In the genomic region with DNA sequence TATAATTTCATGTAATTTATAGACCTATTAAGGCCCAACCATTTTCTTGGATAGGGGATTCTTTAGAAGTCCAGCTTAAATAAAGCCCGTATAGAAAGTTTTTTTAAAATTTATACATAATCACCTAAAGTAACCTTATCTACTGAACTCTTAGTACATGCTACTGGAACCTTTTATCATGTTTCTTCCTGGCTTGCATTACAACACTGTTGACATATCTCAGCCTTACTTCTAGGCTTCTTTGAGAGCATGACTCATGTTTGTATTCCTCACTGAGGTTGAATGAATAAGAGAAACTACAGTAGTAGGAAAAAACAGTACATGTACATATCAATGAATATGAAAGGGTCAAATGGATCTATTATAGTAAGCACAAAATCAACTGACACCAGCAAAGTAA, we compare ENCODE assay signal across 13 cellular contexts. TPM values are rescaled to one million over a fixed set of nuclear protein-coding genes. Genes with fewer than 3 reads are reported as not detected.
DNase-seq lines count a peak whose midpoint lies in the region; ATAC-seq, FAIRE-seq and TF ChIP-seq lines count a peak whose summit lies in the region.
"Had no signal": no experiment of that assay in that cellular context is flagged by ENCODE, and none has a peak within 500 bp of the region (broad histone marks: within the 10 kb centered on the region; RNA-seq: fewer than 3 reads in every experiment).

No MANE protein-coding gene starts in this region.

- dilution Hi-C loops in endothelial cell of umbilical vein (cut with MboI; ENCODE audit: extremely low pct_ligation_motif_present, low sequenced_read_pairs) = no loop called here

- H4K91ac ChIP-seq in mesenchymal stem cell (ENCODE audit: low read length) = no peak overlapping the region

- no peak overlapping the region for H2BK5ac ChIP-seq in mesenchymal stem cell (ENCODE audit: low read depth, low read length, poor library complexity, severe bottlenecking)

- no peak overlapping the region for H2BK120ac ChIP-seq in mesenchymal stem cell (ENCODE audit: low read depth, low read length)

- H3K27ac ChIP-seq in endothelial cell of umbilical vein (ENCODE audit: insufficient read depth, low read depth, low read length) (peak overlapping the region; percentile 11), mesenchymal stem cell (ENCODE audit: low read length, poor library complexity, severe bottlenecking) (no peak overlapping the region)
- H3K27ac ChIP-seq: ascending aorta, neural progenitor cell had no signal

- no peak overlapping the region for H3K23ac ChIP-seq in mesenchymal stem cell (ENCODE audit: low read length in 2 of 2)

- TF ChIP-seq CTCF in endothelial cell of umbilical vein (IDR thresholded peaks at IDR 0.05; ENCODE audit: extremely low read depth in 1 of 2, insufficient read depth in 1 of 2, low read depth in 1 of 2, low read length in 2 of 2) (no peak), GM20000 (IDR thresholded peaks at IDR 0.05; ENCODE audit: extremely low read depth, missing control alignments) (no peak)

- H3K14ac ChIP-seq in mesenchymal stem cell (ENCODE audit: low read length in 2 of 2) = no peak overlapping the region

- no peak overlapping the region for H2BK12ac ChIP-seq in mesenchymal stem cell (ENCODE audit: low read length in 2 of 2)

- H3K79me2 ChIP-seq in endothelial cell of umbilical vein (ENCODE audit: control insufficient read depth, insufficient read depth, low read length) = no peaks in the 10 kb centered on the region

- no peak for ATAC-seq in GM18511 (IDR thresholded peaks at IDR 0.05; ENCODE audit: unreplicated experiment)
- ATAC-seq: Right ventricle myocardium inferior had no signal

- H3K4me1 ChIP-seq in endothelial cell of umbilical vein (ENCODE audit: control insufficient read depth, extremely low read depth, insufficient read depth, low read length) = peaks cover 12% of the 10 kb centered on the region
- no peaks in the 10 kb centered on the region for H3K4me1 ChIP-seq in mesenchymal stem cell (ENCODE audit: control insufficient read depth, insufficient read depth, low read depth, low read length)
- H3K4me1 ChIP-seq: neural progenitor cell had no signal

- 40% methylated on average over 1 of the region's 1 CpG for WGBS in mesenchymal stem cell

- peak; percentile 24 for DNase-seq in Caki2 (ENCODE audit: low read depth)
- peak; percentile 48 for DNase-seq in NCI-H460 (ENCODE audit: extremely low read depth, low read depth)
- peak; percentile 62 for DNase-seq in endothelial cell of umbilical vein (ENCODE audit: low read depth, low spot score)
- peak; percentile 85 for DNase-seq in mesenchymal stem cell
- no peak for DNase-seq in posterior vena cava (ENCODE audit: low spot score)
- no peak for DNase-seq in GM20000 (ENCODE audit: low spot score)
- no peak for DNase-seq in activated CD4-positive, alpha-beta T cell treated with anti-CD3 and anti-CD28 coated beads, Interleukin-2, amount 50 U/mL, for 4 hours
- DNase-seq: activated T-cell treated with anti-CD3 and anti-CD28 coated beads for 4 hours, left cardiac atrium had no signal

- H3K4me3 ChIP-seq in endothelial cell of umbilical vein (replicated peaks in 1 of 3; ENCODE audit: insufficient read depth in 1 of 3, low read depth in 1 of 3, low read length in 3 of 3) (no peak overlapping the region), mesenchymal stem cell (ENCODE audit: insufficient read depth in 1 of 2, low read depth in 1 of 2, low read length in 2 of 2) (no peak overlapping the region)
- H3K4me3 ChIP-seq: ascending aorta, neural progenitor cell had no signal

- H3K36me3 ChIP-seq in endothelial cell of umbilical vein (ENCODE audit: control insufficient read depth in 2 of 2, extremely low read depth in 1 of 2, insufficient read depth in 2 of 2, low read length in 2 of 2) = peaks cover 4 to 6% of the 10 kb centered on the region in 2 experiments
- H3K36me3 ChIP-seq in mesenchymal stem cell (ENCODE audit: control insufficient read depth in 1 of 2, insufficient read depth in 2 of 2, low read depth in 1 of 2, low read length in 2 of 2) = peaks cover 0 to 47% of the 10 kb centered on the region in 2 experiments
- H3K36me3 ChIP-seq: ascending aorta, neural progenitor cell had no signal

- CTCF ChIA-PET in endothelial cell of umbilical vein (lab: Charles Lee) = no interaction called here

- no peak for TF ChIP-seq POLR2A in endothelial cell of umbilical vein (IDR thresholded peaks at IDR 0.05; ENCODE audit: low read depth, low read length)

- H3K9ac ChIP-seq in endothelial cell of umbilical vein (replicated peaks; ENCODE audit: extremely low read depth, insufficient read depth, low read length) = no peak overlapping the region
- H3K9ac ChIP-seq in mesenchymal stem cell (ENCODE audit: low read length) = no peak overlapping the region
- H3K9ac ChIP-seq: neural progenitor cell had no signal

- H3K79me1 ChIP-seq in mesenchymal stem cell (replicated peaks; ENCODE audit: low read length, poor library complexity, severe bottlenecking) = peaks cover 7% of the 10 kb centered on the region

- H2BK15ac ChIP-seq in mesenchymal stem cell (ENCODE audit: low read depth, poor library complexity, severe bottlenecking) = no peak overlapping the region

- BruUV-seq in endothelial cell of umbilical vein (replicated peaks; lab: Mats Ljungman, UMichigan) = no TSS peak

- H3K27me3 ChIP-seq in endothelial cell of umbilical vein (ENCODE audit: control insufficient read depth in 2 of 2, insufficient read depth in 2 of 2, low read length in 2 of 2) (no peaks in the 10 kb centered on the region), mesenchymal stem cell (ENCODE audit: control insufficient read depth in 1 of 2, insufficient read depth in 1 of 2, low read length in 2 of 2) (no peaks in the 10 kb centered on the region)
- H3K27me3 ChIP-seq: ascending aorta had no signal

- intact Hi-C loops in endothelial cell of umbilical vein (cut with micrococcal nuclease) (no loop called here), posterior vena cava (cut with DNase I) (no loop called here)

- H3K4ac ChIP-seq in mesenchymal stem cell (ENCODE audit: low read depth in 1 of 2, low read length in 2 of 2) = no peak overlapping the region

- no peak overlapping the region for H3K18ac ChIP-seq in mesenchymal stem cell (ENCODE audit: low read depth in 1 of 2, low read length in 2 of 2)

- H4K20me1 ChIP-seq in endothelial cell of umbilical vein (replicated peaks; ENCODE audit: control insufficient read depth, extremely low read depth, insufficient read depth, low read length) = no peaks in the 10 kb centered on the region

- H4K8ac ChIP-seq in mesenchymal stem cell (ENCODE audit: low read length) = no peak overlapping the region

- H3K9me1 ChIP-seq in endothelial cell of umbilical vein (replicated peaks; ENCODE audit: control insufficient read depth, extremely low read depth, insufficient read depth, low read length) = no peaks in the 10 kb centered on the region

- H3K9me3 ChIP-seq in endothelial cell of umbilical vein (replicated peaks; ENCODE audit: control insufficient read depth, insufficient read depth, low read length) = no peaks in the 10 kb centered on the region
- H3K9me3 ChIP-seq in mesenchymal stem cell (ENCODE audit: control insufficient read depth, low read length) = no peaks in the 10 kb centered on the region
- H3K9me3 ChIP-seq: ascending aorta had no signal

- peak; percentile 80 for FAIRE-seq in endothelial cell of umbilical vein (lab: Jason Lieb, UNC)

- in situ Hi-C loops in Caki2 (cut with HindIII; ENCODE audit: low pct_unique_long_range_greater_than_20kb, low sequenced_read_pairs) = no loop called here

- H2AK5ac ChIP-seq in mesenchymal stem cell (ENCODE audit: low read length, severe bottlenecking) = no peak overlapping the region

- POLR2A ChIA-PET in endothelial cell of umbilical vein (lab: Charles Lee) = no interaction called here

- H3K4me2 ChIP-seq in endothelial cell of umbilical vein (ENCODE audit: insufficient read depth, low read length) (peak overlapping the region; percentile 67), mesenchymal stem cell (ENCODE audit: low read length, poor library complexity, severe bottlenecking) (no peak overlapping the region)
- H3K4me2 ChIP-seq: neural progenitor cell had no signal

- no peak overlapping the region for H2AFZ ChIP-seq in endothelial cell of umbilical vein (ENCODE audit: low read depth, low read length)
- H2AFZ ChIP-seq in mesenchymal stem cell (ENCODE audit: low read depth, low read length) = no peak overlapping the region
- H2AFZ ChIP-seq: neural progenitor cell had no signal

TF ChIP-seq in endothelial cell of umbilical vein, 7 proteins besides CTCF, POLR2A, EP300 and RAD21:
- TF ChIP-seq GATA2 (IDR thresholded peaks at IDR 0.05; ENCODE audit: insufficient read depth, insufficient read length, low read depth, low read length) (no peak), FOS (IDR thresholded peaks at IDR 0.05; ENCODE audit: borderline replicate concordance, insufficient read depth, low read length) (peak; percentile 90), EZH2 (IDR thresholded peaks at IDR 0.05; ENCODE audit: borderline replicate concordance, low read depth, low read length, severe bottlenecking) (no peak)

RNA-seq across cellular contexts. Expression of gene MAGI2, which starts 8.2 kb away (rescaled TPM):
- 0.84 and 1.5 TPM in 2 replicates for total RNA-seq in Caki2 (2014; rRNA removed; shearing (Covaris generic); ENCODE audit: low replicate concordance)
- 1.1 and 1.7 TPM in 2 replicates for total RNA-seq in NCI-H460 (2014; rRNA removed; shearing (Covaris generic))
- 0.58 and 0.60 TPM in 2 replicates for polyA plus RNA-seq in NCI-H460 (2014; cell fraction: nucleus; rRNA removed)
- total RNA-seq in endothelial cell of umbilical vein (5.8 and 6.0 TPM in 2 replicates), posterior vena cava (10 to 100 TPM; 17.9 to 21.0 TPM)
- polyA plus RNA-seq in endothelial cell of umbilical vein = 0.28 and 0.32 TPM in 2 replicates
- polyA plus RNA-seq in endothelial cell of umbilical vein (2011; cell fraction: cytosol; rRNA removed) = 0.24 and 0.36 TPM in 2 replicates
- polyA plus RNA-seq in endothelial cell of umbilical vein (2011; cell fraction: nucleus; rRNA removed) = 3.5 and 4.8 TPM in 2 replicates
- polyA plus RNA-seq in endothelial cell of umbilical vein (2012) = 0.76 and 0.80 TPM in 2 replicates
- 7.5 and 9.1 TPM in 2 replicates for polyA minus RNA-seq in endothelial cell of umbilical vein
- not detected for polyA minus RNA-seq in endothelial cell of umbilical vein (2011; cell fraction: cytosol; rRNA and poly(A)+ RNA removed)
- 51.2 and 51.8 TPM in 2 replicates for polyA minus RNA-seq in endothelial cell of umbilical vein (2011; cell fraction: nucleus; rRNA and poly(A)+ RNA removed)
- polyA plus RNA-seq in mesenchymal stem cell (2013, experiment 1 of 2) = 4.1 TPM
- 3.9 TPM for polyA plus RNA-seq in mesenchymal stem cell (2013, experiment 2 of 2)

Comparison
In these comparisons a context has a peak if more than half of its experiments do, and no peak if none do; other contexts are left out.
1. DNase-seq: peak in Caki2 (single experiment), NCI-H460 (single experiment), endothelial cell of umbilical vein (single experiment) and mesenchymal stem cell (single experiment); none in posterior vena cava (single experiment), GM20000 (single experiment) and activated CD4-positive, alpha-beta T cell treated with anti-CD3 and anti-CD28 coated beads, Interleukin-2, amount 50 U/mL, for 4 hours (0 of 2).